Comparison of ENCODE assay signal across 1 cellular context in the genomic region with DNA sequence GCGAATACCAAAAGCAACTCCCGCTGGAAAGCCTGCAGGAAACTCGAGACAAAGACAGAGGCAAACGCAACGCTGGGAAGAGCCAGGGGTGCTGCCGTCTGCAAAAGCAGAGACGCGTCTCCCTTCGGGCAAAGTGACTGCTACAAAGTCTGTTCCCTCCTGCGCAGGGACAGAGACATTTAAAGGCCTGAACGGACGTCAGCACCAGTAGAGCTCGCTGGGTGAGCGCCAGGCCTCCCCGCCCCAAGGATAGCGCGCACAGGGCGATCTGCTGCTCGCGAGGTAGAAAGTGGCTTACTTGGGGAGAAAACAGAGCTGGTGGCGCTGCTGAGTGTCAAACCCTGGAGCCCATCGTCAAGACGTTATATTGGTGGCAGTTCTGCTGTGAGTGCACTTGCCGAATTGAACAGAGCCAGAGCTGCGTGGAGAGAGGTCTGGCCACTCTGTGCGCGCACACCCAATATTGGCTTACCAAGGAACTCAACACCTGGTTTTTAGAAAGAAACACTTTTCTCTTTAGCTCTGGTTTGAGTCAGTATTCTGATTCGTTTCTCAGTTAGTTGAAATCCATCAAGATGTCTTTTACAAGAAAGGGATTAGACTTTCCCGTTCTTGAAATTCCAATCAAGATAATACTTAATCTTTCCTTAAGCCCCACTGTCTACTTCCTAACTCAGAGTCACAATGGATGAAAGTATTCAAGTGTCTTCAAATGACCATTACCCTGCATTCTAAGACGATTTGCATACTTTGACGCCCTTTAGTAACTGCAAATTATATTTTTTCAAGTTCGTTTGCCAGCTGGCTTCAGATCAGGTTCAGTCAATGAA.
TF ChIP-seq lines count a peak whose summit lies in the region.

No MANE protein-coding gene starts in this region.

TF ChIP-seq in HEK293, 187 proteins besides CTCF, POLR2A, EP300 and RAD21 (continued from another document and continues in another):
- TF ChIP-seq, protein P1, sequence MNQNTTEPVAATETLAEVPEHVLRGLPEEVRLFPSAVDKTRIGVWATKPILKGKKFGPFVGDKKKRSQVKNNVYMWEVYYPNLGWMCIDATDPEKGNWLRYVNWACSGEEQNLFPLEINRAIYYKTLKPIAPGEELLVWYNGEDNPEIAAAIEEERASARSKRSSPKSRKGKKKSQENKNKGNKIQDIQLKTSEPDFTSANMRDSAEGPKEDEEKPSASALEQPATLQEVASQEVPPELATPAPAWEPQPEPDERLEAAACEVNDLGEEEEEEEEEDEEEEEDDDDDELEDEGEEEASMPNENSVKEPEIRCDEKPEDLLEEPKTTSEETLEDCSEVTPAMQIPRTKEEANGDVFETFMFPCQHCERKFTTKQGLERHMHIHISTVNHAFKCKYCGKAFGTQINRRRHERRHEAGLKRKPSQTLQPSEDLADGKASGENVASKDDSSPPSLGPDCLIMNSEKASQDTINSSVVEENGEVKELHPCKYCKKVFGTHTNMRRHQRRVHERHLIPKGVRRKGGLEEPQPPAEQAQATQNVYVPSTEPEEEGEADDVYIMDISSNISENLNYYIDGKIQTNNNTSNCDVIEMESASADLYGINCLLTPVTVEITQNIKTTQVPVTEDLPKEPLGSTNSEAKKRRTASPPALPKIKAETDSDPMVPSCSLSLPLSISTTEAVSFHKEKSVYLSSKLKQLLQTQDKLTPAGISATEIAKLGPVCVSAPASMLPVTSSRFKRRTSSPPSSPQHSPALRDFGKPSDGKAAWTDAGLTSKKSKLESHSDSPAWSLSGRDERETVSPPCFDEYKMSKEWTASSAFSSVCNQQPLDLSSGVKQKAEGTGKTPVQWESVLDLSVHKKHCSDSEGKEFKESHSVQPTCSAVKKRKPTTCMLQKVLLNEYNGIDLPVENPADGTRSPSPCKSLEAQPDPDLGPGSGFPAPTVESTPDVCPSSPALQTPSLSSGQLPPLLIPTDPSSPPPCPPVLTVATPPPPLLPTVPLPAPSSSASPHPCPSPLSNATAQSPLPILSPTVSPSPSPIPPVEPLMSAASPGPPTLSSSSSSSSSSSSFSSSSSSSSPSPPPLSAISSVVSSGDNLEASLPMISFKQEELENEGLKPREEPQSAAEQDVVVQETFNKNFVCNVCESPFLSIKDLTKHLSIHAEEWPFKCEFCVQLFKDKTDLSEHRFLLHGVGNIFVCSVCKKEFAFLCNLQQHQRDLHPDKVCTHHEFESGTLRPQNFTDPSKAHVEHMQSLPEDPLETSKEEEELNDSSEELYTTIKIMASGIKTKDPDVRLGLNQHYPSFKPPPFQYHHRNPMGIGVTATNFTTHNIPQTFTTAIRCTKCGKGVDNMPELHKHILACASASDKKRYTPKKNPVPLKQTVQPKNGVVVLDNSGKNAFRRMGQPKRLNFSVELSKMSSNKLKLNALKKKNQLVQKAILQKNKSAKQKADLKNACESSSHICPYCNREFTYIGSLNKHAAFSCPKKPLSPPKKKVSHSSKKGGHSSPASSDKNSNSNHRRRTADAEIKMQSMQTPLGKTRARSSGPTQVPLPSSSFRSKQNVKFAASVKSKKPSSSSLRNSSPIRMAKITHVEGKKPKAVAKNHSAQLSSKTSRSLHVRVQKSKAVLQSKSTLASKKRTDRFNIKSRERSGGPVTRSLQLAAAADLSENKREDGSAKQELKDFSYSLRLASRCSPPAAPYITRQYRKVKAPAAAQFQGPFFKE (tag by site-specific recombination; IDR thresholded peaks at IDR 0.05; ENCODE audit: borderline replicate concordance): no peak
- TF ChIP-seq ZNF350 (tag by site-specific recombination; IDR thresholded peaks at IDR 0.05) (no peak), ZNF747 (tag by site-specific recombination; IDR thresholded peaks at IDR 0.05) (no peak), ZNF133 (tag by site-specific recombination; IDR thresholded peaks at IDR 0.05) (no peak), MYNN (tag by site-specific recombination; IDR thresholded peaks at IDR 0.05; ENCODE audit: borderline replicate concordance) (no peak), ZNF76 (tag by site-specific recombination; IDR thresholded peaks at IDR 0.05; ENCODE audit: borderline replicate concordance, low read depth) (no peak), IKZF3 (tag by site-specific recombination; IDR thresholded peaks at IDR 0.05) (no peak), ZNF391 (tag by site-specific recombination; IDR thresholded peaks at IDR 0.05; ENCODE audit: borderline replicate concordance, low read depth) (no peak), ZBTB48 (tag by site-specific recombination; IDR thresholded peaks at IDR 0.05) (no peak), SP2 (tag by site-specific recombination; IDR thresholded peaks at IDR 0.05) (no peak), ZNF37A (tag by site-specific recombination; IDR thresholded peaks at IDR 0.05) (no peak), ZNF169 (tag by site-specific recombination; IDR thresholded peaks at IDR 0.05) (no peak), ZNF610 (tag by site-specific recombination; IDR thresholded peaks at IDR 0.05; ENCODE audit: borderline replicate concordance) (no peak), MEIS1 (CRISPR knock-in tag; IDR thresholded peaks at IDR 0.05; ENCODE audit: borderline replicate concordance) (no peak), ZSCAN23 (tag by site-specific recombination; IDR thresholded peaks at IDR 0.05) (no peak), TRIM28 (IDR thresholded peaks at IDR 0.05; ENCODE audit: borderline replicate concordance, low read length) (0 out of 2 replicates have a peak, but pooled peaks have one; percentile 18), ZNF621 (tag by site-specific recombination; IDR thresholded peaks at IDR 0.05) (no peak), OVOL3 (tag by site-specific recombination; IDR thresholded peaks at IDR 0.05) (no peak), KLF7 (tag by site-specific recombination; IDR thresholded peaks at IDR 0.05; ENCODE audit: borderline replicate concordance) (no peak), ZNF658 (tag by site-specific recombination; IDR thresholded peaks at IDR 0.05) (no peak), ZNF114 (tag by site-specific recombination; IDR thresholded peaks at IDR 0.05) (no peak), PRDM1 (tag by site-specific recombination; IDR thresholded peaks at IDR 0.05) (peak; percentile 77), ZNF623 (tag by site-specific recombination; IDR thresholded peaks at IDR 0.05) (no peak), ZFP69B (tag by site-specific recombination; IDR thresholded peaks at IDR 0.05) (no peak), GLI2 (tag by site-specific recombination; IDR thresholded peaks at IDR 0.05; ENCODE audit: borderline replicate concordance, low read depth) (no peak), SP7 (tag by site-specific recombination; IDR thresholded peaks at IDR 0.05) (no peak), ZNF274 (IDR thresholded peaks at IDR 0.05; ENCODE audit: low read length) (no peak), ZNF274 (tag by site-specific recombination; IDR thresholded peaks at IDR 0.05; ENCODE audit: borderline replicate concordance) (no peak), ZNF558 (tag by site-specific recombination; IDR thresholded peaks at IDR 0.05) (no peak; the same call in 1 of the 2 replicates), ZNF174 (tag by site-specific recombination; IDR thresholded peaks at IDR 0.05) (no peak), ZNF48 (tag by site-specific recombination; IDR thresholded peaks at IDR 0.05) (no peak)
- TF ChIP-seq, protein P2, sequence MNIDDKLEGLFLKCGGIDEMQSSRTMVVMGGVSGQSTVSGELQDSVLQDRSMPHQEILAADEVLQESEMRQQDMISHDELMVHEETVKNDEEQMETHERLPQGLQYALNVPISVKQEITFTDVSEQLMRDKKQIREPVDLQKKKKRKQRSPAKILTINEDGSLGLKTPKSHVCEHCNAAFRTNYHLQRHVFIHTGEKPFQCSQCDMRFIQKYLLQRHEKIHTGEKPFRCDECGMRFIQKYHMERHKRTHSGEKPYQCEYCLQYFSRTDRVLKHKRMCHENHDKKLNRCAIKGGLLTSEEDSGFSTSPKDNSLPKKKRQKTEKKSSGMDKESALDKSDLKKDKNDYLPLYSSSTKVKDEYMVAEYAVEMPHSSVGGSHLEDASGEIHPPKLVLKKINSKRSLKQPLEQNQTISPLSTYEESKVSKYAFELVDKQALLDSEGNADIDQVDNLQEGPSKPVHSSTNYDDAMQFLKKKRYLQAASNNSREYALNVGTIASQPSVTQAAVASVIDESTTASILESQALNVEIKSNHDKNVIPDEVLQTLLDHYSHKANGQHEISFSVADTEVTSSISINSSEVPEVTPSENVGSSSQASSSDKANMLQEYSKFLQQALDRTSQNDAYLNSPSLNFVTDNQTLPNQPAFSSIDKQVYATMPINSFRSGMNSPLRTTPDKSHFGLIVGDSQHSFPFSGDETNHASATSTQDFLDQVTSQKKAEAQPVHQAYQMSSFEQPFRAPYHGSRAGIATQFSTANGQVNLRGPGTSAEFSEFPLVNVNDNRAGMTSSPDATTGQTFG (tag by site-specific recombination; IDR thresholded peaks at IDR 0.05; ENCODE audit: borderline replicate concordance): no peak
- TF ChIP-seq, protein P3, sequence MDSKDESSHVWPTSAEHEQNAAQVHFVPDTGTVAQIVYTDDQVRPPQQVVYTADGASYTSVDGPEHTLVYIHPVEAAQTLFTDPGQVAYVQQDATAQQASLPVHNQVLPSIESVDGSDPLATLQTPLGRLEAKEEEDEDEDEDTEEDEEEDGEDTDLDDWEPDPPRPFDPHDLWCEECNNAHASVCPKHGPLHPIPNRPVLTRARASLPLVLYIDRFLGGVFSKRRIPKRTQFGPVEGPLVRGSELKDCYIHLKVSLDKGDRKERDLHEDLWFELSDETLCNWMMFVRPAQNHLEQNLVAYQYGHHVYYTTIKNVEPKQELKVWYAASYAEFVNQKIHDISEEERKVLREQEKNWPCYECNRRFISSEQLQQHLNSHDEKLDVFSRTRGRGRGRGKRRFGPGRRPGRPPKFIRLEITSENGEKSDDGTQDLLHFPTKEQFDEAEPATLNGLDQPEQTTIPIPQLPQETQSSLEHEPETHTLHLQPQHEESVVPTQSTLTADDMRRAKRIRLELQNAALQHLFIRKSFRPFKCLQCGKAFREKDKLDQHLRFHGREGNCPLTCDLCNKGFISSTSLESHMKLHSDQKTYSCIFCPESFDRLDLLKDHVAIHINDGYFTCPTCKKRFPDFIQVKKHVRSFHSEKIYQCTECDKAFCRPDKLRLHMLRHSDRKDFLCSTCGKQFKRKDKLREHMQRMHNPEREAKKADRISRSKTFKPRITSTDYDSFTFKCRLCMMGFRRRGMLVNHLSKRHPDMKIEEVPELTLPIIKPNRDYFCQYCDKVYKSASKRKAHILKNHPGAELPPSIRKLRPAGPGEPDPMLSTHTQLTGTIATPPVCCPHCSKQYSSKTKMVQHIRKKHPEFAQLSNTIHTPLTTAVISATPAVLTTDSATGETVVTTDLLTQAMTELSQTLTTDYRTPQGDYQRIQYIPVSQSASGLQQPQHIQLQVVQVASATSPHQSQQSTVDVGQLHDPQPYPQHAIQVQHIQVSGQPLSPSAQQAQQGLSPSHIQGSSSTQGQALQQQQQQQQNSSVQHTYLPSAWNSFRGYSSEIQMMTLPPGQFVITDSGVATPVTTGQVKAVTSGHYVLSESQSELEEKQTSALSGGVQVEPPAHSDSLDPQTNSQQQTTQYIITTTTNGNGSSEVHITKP (tag by site-specific recombination; IDR thresholded peaks at IDR 0.05): peak; percentile 87
- TF ChIP-seq, protein P4, sequence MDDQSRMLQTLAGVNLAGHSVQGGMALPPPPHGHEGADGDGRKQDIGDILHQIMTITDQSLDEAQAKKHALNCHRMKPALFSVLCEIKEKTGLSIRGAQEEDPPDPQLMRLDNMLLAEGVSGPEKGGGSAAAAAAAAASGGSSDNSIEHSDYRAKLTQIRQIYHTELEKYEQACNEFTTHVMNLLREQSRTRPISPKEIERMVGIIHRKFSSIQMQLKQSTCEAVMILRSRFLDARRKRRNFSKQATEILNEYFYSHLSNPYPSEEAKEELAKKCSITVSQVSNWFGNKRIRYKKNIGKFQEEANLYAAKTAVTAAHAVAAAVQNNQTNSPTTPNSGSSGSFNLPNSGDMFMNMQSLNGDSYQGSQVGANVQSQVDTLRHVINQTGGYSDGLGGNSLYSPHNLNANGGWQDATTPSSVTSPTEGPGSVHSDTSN (CRISPR knock-in tag; IDR thresholded peaks at IDR 0.05): 0 out of 2 replicates have a peak, but pooled peaks have one; percentile 38
- TF ChIP-seq, protein P5, sequence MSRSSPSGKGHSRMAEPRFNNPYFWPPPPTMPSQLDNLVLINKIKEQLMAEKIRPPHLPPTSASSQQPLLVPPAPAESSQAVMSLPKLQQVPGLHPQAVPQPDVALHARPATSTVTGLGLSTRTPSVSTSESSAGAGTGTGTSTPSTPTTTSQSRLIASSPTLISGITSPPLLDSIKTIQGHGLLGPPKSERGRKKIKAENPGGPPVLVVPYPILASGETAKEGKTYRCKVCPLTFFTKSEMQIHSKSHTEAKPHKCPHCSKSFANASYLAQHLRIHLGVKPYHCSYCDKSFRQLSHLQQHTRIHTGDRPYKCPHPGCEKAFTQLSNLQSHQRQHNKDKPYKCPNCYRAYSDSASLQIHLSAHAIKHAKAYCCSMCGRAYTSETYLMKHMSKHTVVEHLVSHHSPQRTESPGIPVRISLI (tag by site-specific recombination; IDR thresholded peaks at IDR 0.05): no peak
- TF ChIP-seq, protein P6, sequence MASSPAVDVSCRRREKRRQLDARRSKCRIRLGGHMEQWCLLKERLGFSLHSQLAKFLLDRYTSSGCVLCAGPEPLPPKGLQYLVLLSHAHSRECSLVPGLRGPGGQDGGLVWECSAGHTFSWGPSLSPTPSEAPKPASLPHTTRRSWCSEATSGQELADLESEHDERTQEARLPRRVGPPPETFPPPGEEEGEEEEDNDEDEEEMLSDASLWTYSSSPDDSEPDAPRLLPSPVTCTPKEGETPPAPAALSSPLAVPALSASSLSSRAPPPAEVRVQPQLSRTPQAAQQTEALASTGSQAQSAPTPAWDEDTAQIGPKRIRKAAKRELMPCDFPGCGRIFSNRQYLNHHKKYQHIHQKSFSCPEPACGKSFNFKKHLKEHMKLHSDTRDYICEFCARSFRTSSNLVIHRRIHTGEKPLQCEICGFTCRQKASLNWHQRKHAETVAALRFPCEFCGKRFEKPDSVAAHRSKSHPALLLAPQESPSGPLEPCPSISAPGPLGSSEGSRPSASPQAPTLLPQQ (tag by site-specific recombination; IDR thresholded peaks at IDR 0.05): no peak
- TF ChIP-seq, protein P7, sequence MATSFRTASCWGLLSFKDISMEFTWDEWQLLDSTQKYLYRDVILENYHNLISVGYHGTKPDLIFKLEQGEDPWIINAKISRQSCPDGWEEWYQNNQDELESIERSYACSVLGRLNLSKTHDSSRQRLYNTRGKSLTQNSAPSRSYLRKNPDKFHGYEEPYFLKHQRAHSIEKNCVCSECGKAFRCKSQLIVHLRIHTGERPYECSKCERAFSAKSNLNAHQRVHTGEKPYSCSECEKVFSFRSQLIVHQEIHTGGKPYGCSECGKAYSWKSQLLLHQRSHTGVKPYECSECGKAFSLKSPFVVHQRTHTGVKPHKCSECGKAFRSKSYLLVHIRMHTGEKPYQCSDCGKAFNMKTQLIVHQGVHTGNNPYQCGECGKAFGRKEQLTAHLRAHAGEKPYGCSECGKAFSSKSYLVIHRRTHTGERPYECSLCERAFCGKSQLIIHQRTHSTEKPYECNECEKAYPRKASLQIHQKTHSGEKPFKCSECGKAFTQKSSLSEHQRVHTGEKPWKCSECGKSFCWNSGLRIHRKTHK (tag by site-specific recombination; IDR thresholded peaks at IDR 0.05): no peak
